13 cellular contexts compared by ENCODE assay signal in genomic region chr17:47224971-47225370, GRCh38. TPM values are rescaled to one million over a fixed set of nuclear protein-coding genes. Genes with fewer than 3 reads are reported as not detected.
DNase-seq lines count a peak whose midpoint lies in the region; ATAC-seq and TF ChIP-seq lines count a peak whose summit lies in the region.
"Had no signal": no experiment of that assay in that cellular context is flagged by ENCODE, and none has a peak within 500 bp of the region (broad histone marks: within the 10 kb centered on the region; RNA-seq: fewer than 3 reads in every experiment).

No MANE protein-coding gene starts in this region.

- no peak for TF ChIP-seq CTCF in heart left ventricle (IDR thresholded peaks at IDR 0.05)
- TF ChIP-seq CTCF in prostate gland (IDR thresholded peaks at IDR 0.05): no peak

- no peak overlapping the region for H3K23ac ChIP-seq in neuronal stem cell (ENCODE audit: low read depth, low read length, poor library complexity)

- no peak overlapping the region for H3K4me3 Mint-ChIP-seq in activated naive CD8-positive, alpha-beta T cell treated with anti-CD3 and anti-CD28 coated beads for 36 hours
- H3K4me3 Mint-ChIP-seq: activated T-cell treated with anti-CD3 and anti-CD28 coated beads, Interleukin-2, amount 50 U/mL, for 4 hours; IgD-negative memory B cell; WTC11 had no signal

- H3K27ac ChIP-seq in adipose tissue (ENCODE audit: low read depth, low read length): peak overlapping the region; percentile 48
- peak overlapping the region; percentile 78 to 96 (median 87) for H3K27ac ChIP-seq in heart left ventricle
- peak overlapping the region; percentile 39 to 66 for H3K27ac ChIP-seq in prostate gland
- H3K27ac ChIP-seq in neuronal stem cell (replicated peaks; ENCODE audit: low read length): no peak overlapping the region

- H3K36me3 Mint-ChIP-seq in activated naive CD8-positive, alpha-beta T cell treated with anti-CD3 and anti-CD28 coated beads for 36 hours: peaks cover 2% of the 10 kb centered on the region

- no peaks in the 10 kb centered on the region for H3K79me1 ChIP-seq in neuronal stem cell (ENCODE audit: low read depth, low read length)

- no peak overlapping the region for H3K14ac ChIP-seq in neuronal stem cell (ENCODE audit: low read length)

- H3K4ac ChIP-seq in neuronal stem cell (ENCODE audit: low read length): no peak overlapping the region

- peaks cover 20% of the 10 kb centered on the region for H3K4me1 Mint-ChIP-seq in activated naive CD8-positive, alpha-beta T cell treated with anti-CD3 and anti-CD28 coated beads for 36 hours

- no peak overlapping the region for H2AFZ ChIP-seq in neuronal stem cell (ENCODE audit: low read length)

- intact Hi-C loops in heart left ventricle (cut with DNase I): loop anchor here in 5 of 10 donors (2.0 to 10.0 kb wide), 3 partner anchors 36 to 580 kb away; partner anchors contain the start of gene CDC27 (in 2 of the 5)
- intact Hi-C loops in prostate gland (cut with DNase I): no loop called here

- no peaks in the 10 kb centered on the region for H3K9me3 ChIP-seq in heart left ventricle
- no peaks in the 10 kb centered on the region for H3K9me3 ChIP-seq in prostate gland
- H3K9me3 ChIP-seq in neuronal stem cell (replicated peaks in 1 of 2; ENCODE audit: control insufficient read depth in 2 of 2, insufficient read depth in 1 of 2, low read depth in 1 of 2, low read length in 2 of 2): peaks cover 4 to 10% of the 10 kb centered on the region in 2 donors

- DNase-seq in heart left ventricle (no peak), prostate gland (ENCODE audit: low spot score) (no peak), HT-29 (ENCODE audit: low spot score) (no peak), neuronal stem cell (ENCODE audit: low spot score) (no peak), NCI-H1417 (lab: John Stamatoyannopoulos, UW) (no peak)
- DNase-seq in activated naive CD8-positive, alpha-beta T cell treated with anti-CD3 and anti-CD28 coated beads for 36 hours: no peak
- DNase-seq: activated T-cell treated with anti-CD3 and anti-CD28 coated beads, Interleukin-2, amount 50 U/mL, for 4 hours; DND-41; stimulated activated naive CD8-positive, alpha-beta T cell treated with anti-CD3 and anti-CD28 coated beads, Interleukin-15, Interleukin-2, amounts not matched to agents 100 U/mL and 50 U/mL, for 24 hours had no signal

- peaks cover 6 to 55% (median 38%) of the 10 kb centered on the region in 12 donors for H3K4me1 ChIP-seq in heart left ventricle
- H3K4me1 ChIP-seq in prostate gland (replicated peaks): no peaks in the 10 kb centered on the region
- peaks cover 4 to 14% of the 10 kb centered on the region in 2 donors for H3K4me1 ChIP-seq in neuronal stem cell (ENCODE audit: control insufficient read depth in 2 of 2, insufficient read depth in 1 of 2, low read depth in 1 of 2, low read length in 2 of 2)

- H3K9me3 Mint-ChIP-seq in activated naive CD8-positive, alpha-beta T cell treated with anti-CD3 and anti-CD28 coated beads for 36 hours: peaks cover 8% of the 10 kb centered on the region
- H3K9me3 Mint-ChIP-seq: activated T-cell treated with anti-CD3 and anti-CD28 coated beads, Interleukin-2, amount 50 U/mL, for 4 hours had no signal

- TF ChIP-seq POLR2A in heart left ventricle (IDR thresholded peaks at IDR 0.05): no peak
- no peak for TF ChIP-seq POLR2A in prostate gland (IDR thresholded peaks at IDR 0.05)

- H3K18ac ChIP-seq in neuronal stem cell (ENCODE audit: low read length): no peak overlapping the region

- WGBS in adipose tissue, 3 donors: 31 to 61% (median 39%) methylated on average over 1 of the region's 1 CpG
- WGBS in heart left ventricle, 4 donors: 19 to 38% (median 31%) methylated on average over 1 of the region's 1 CpG
- 13% methylated on average over 1 of the region's 1 CpG for WGBS in prostate gland
- no CpG with 5 or more reads among the region's 1 CpG for WGBS in neuronal stem cell (ENCODE audit: extremely low coverage in 2 of 2, insufficient read length in 2 of 2, insufficient replicate concordance in 1 of 2), 2 donors

- no peak overlapping the region for H4K8ac ChIP-seq in neuronal stem cell (ENCODE audit: low read depth, low read length)

- H3K36me3 ChIP-seq in heart left ventricle (no peaks in the 10 kb centered on the region), prostate gland (no peaks in the 10 kb centered on the region), neuronal stem cell (replicated peaks in 1 of 2; ENCODE audit: control insufficient read depth in 2 of 2, insufficient read depth in 2 of 2, low read length in 2 of 2) (no peaks in the 10 kb centered on the region)

- no peak overlapping the region for H4K91ac ChIP-seq in neuronal stem cell (ENCODE audit: low read depth, low read length, poor library complexity)

- no peak overlapping the region for H2BK120ac ChIP-seq in neuronal stem cell (ENCODE audit: low read depth, low read length)

- H2AK5ac ChIP-seq in neuronal stem cell (ENCODE audit: low read depth, low read length): no peak overlapping the region

- H3K27me3 ChIP-seq in heart left ventricle: no peaks in the 10 kb centered on the region
- no peaks in the 10 kb centered on the region for H3K27me3 ChIP-seq in prostate gland (replicated peaks; ENCODE audit: insufficient read depth)
- H3K27me3 ChIP-seq in neuronal stem cell (ENCODE audit: control insufficient read depth in 3 of 3, insufficient read depth in 3 of 3, low read depth in 1 of 3, low read length in 3 of 3): no peaks in the 10 kb centered on the region

- H2BK15ac ChIP-seq in neuronal stem cell (ENCODE audit: low read length): no peak overlapping the region

- peaks cover 2% of the 10 kb centered on the region for H3K27me3 Mint-ChIP-seq in activated naive CD8-positive, alpha-beta T cell treated with anti-CD3 and anti-CD28 coated beads for 36 hours

- peak in 2 of 4 donors; percentile 2 to 3 for ATAC-seq in heart left ventricle
- ATAC-seq: activated T-cell treated with anti-CD3 and anti-CD28 coated beads, Interleukin-2, amount 50 U/mL, for 4 hours; stimulated activated naive CD8-positive, alpha-beta T cell treated with anti-CD3 and anti-CD28 coated beads, Interleukin-15, Interleukin-2, amounts not matched to agents 100 U/mL and 50 U/mL, for 24 hours; WTC11 had no signal

- no peak overlapping the region for H3K27ac Mint-ChIP-seq in activated naive CD8-positive, alpha-beta T cell treated with anti-CD3 and anti-CD28 coated beads for 36 hours
- H3K27ac Mint-ChIP-seq: IgD-negative memory B cell, WTC11 had no signal

- H3K4me3 ChIP-seq in heart left ventricle (no peak overlapping the region), prostate gland (no peak overlapping the region), neuronal stem cell (ENCODE audit: low read length in 2 of 2) (no peak overlapping the region)

- H2BK5ac ChIP-seq in neuronal stem cell (ENCODE audit: low read length): no peak overlapping the region

- no peak overlapping the region for H3K9ac ChIP-seq in neuronal stem cell (ENCODE audit: low read depth, low read length, poor library complexity)

- no peak overlapping the region for H2BK12ac ChIP-seq in neuronal stem cell (ENCODE audit: low read length)

- no peak overlapping the region for H3K4me2 ChIP-seq in neuronal stem cell (ENCODE audit: insufficient read depth, low read length, poor library complexity, severe bottlenecking)

RNA-seq across cellular contexts. Expression of gene MYL4, which starts 15.8 kb away (rescaled TPM):
- polyA plus RNA-seq in adipose tissue (10 to 100 TPM in 1 of 3 donors, 1 to 10 TPM in 1, under 1 TPM in 1; 0.22 to 12.8 (median 2.0) TPM), heart left ventricle (100 to 1,000 TPM in 1 of 2 donors, 10 to 100 TPM in 1; 33.0 to 750 TPM)
- total RNA-seq in heart left ventricle (100 to 1,000 TPM in 3 of 9 donors, 10 to 100 TPM in 6; 24.9 to 186 (median 69.0) TPM), prostate gland (1 to 10 TPM in 1 of 2 donors, not detected in 1; 4.3 TPM)
- not detected in 2 replicates for total RNA-seq in HT-29 (2014; rRNA removed; shearing (Covaris generic))
- 2.0 TPM for polyA plus RNA-seq in neuronal stem cell (2013, experiment 1 of 2)
- 2.3 TPM for polyA plus RNA-seq in neuronal stem cell (2013, experiment 2 of 2)
- not detected for total RNA-seq in activated naive CD8-positive, alpha-beta T cell treated with anti-CD3 and anti-CD28 coated beads for 36 hours
- total RNA-seq: activated T-cell treated with anti-CD3 and anti-CD28 coated beads, Interleukin-2, amount 50 U/mL, for 4 hours; RPMI7951 had no signal
- polyA plus RNA-seq: IgD-negative memory B cell had no signal

RNA-seq across cellular contexts. Expression of gene ITGB3, which starts 28.7 kb away (rescaled TPM):
- polyA plus RNA-seq in adipose tissue (1 to 10 TPM in 2 of 3 donors, under 1 TPM in 1; 0.45 to 7.7 (median 4.4) TPM), heart left ventricle (1 to 10 TPM; 1.3 to 5.0 TPM)
- total RNA-seq in heart left ventricle (10 to 100 TPM in 2 of 9 donors, 1 to 10 TPM in 7; 2.6 to 14.8 (median 4.8) TPM), prostate gland (10 to 100 TPM in 1 of 2 donors, 1 to 10 TPM in 1; 3.4 to 12.4 TPM)
- total RNA-seq in HT-29 (2014; rRNA removed; shearing (Covaris generic)): not detected in 2 replicates
- polyA plus RNA-seq in neuronal stem cell (2013, experiment 1 of 2): 0.01 TPM
- polyA plus RNA-seq in neuronal stem cell (2013, experiment 2 of 2): 0.01 TPM
- under 1 TPM in 1 of 2 experiments, not detected in 1; 0.06 TPM for total RNA-seq in activated naive CD8-positive, alpha-beta T cell treated with anti-CD3 and anti-CD28 coated beads for 36 hours

RNA-seq across cellular contexts. Expression of gene CDC27, which starts 35.9 kb away (rescaled TPM):
- polyA plus RNA-seq in adipose tissue: 10 to 100 TPM; 10.4 to 39.1 (median 34.1) TPM
- 100 to 1,000 TPM in 2 of 9 donors, 10 to 100 TPM in 7; 43.7 to 110 (median 79.7) TPM for total RNA-seq in heart left ventricle
- 10 to 100 TPM; 10.4 to 37.4 TPM for polyA plus RNA-seq in heart left ventricle
- total RNA-seq in prostate gland: 10 to 100 TPM; 32.2 to 76.9 TPM
- total RNA-seq in HT-29 (2014; rRNA removed; shearing (Covaris generic)): 36.1 and 43.2 TPM in 2 replicates
- polyA plus RNA-seq in neuronal stem cell (2013, experiment 1 of 2): 58.9 TPM
- polyA plus RNA-seq in neuronal stem cell (2013, experiment 2 of 2): 57.4 TPM
- total RNA-seq in activated naive CD8-positive, alpha-beta T cell treated with anti-CD3 and anti-CD28 coated beads for 36 hours: 100 to 1,000 TPM; 124 to 128 TPM

Comparison
In these comparisons a context has a peak if more than half of its experiments do, and no peak if none do; other contexts are left out.
1. RNA of gene MYL4, which starts 15.8 kb away (total RNA-seq): 24.9 to 186 TPM in heart left ventricle; 4.3 TPM in prostate gland, not detected in activated naive CD8-positive, alpha-beta T cell treated with anti-CD3 and anti-CD28 coated beads for 36 hours and not detected in HT-29; every median in the first group is over 4 times any median in the second.